In genomic region chr3:188577539-188577938, GRCh38 we compare ENCODE assay signal across 1 cellular context.
TF ChIP-seq lines count a peak whose summit lies in the region.

No MANE protein-coding gene starts in this region.

TF ChIP-seq in IMR-90, 13 proteins besides CTCF, POLR2A, EP300 and RAD21 (continued from another document):
- no peak for TF ChIP-seq CEBPB (IDR thresholded peaks at IDR 0.05; ENCODE audit: low read depth, low read length)
- no peak for TF ChIP-seq MXI1 (IDR thresholded peaks at IDR 0.05; ENCODE audit: borderline replicate concordance, low read depth, low read length)
